ENCODE assay signal across 23 cellular contexts in the genomic region with DNA sequence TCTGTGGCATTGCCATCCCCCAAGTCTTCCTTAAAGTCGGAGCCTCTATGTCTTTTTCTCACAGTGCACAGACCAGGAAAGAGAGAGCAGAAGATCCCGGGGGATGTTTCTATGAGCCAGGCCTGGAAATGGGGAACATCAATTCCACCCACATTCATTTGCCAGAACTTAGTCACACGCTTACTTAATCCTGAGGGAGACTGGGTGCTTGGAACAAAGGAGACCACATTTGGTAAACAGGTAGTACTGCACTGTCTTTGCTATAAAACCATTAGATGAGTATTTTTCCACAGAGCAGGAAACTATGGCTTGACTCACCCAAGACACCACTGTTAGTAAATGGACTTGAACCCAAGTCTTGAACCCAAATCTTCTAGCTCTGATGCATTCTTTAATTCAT.
"Had no signal": no experiment of that assay in that cellular context is flagged by ENCODE, and none has a peak within 500 bp of the region (broad histone marks: within the 10 kb centered on the region; RNA-seq: fewer than 3 reads in every experiment).

No MANE protein-coding gene starts in this region.

- H3K4me3 ChIP-seq: smooth muscle cell, stomach, suprapubic skin, transverse colon, uterus had no signal

- H3K4me2 ChIP-seq: smooth muscle cell had no signal

- H3K27ac ChIP-seq: neutrophil, stomach, suprapubic skin, transverse colon, uterus had no signal

- ATAC-seq: activated CD4-positive, CD25-positive, alpha-beta regulatory T cell treated with anti-CD3 and anti-CD28 coated beads, Interleukin-2, amount 50 U/mL, for 24 hours; activated naive CD4-positive, alpha-beta T cell treated with anti-CD3 and anti-CD28 coated beads, Interleukin-2, amount 50 U/mL, for 72 hours; left ventricle myocardium superior; natural killer cell treated with Interleukin-12 subunit alpha and Interleukin-12 subunit beta and Interleukin-15 and Interleukin-18, amount 100 ng/mL, for 72 hours; sciatic nerve; stimulated activated memory B cell treated with anti-CD40 and anti-IgM and Interleukin-4, amounts not matched to agents 10 μg/mL and 1 μg/mL and 100 μg/mL, for 72 hours; T-helper 17 cell had no signal

- DNase-seq: activated CD4-positive, alpha-beta memory T cell treated with anti-CD3 and anti-CD28 coated beads, Interleukin-2, amount 10 ng/mL, durations not matched to agents 7 days and 5 days; activated CD4-positive, alpha-beta T cell treated with anti-CD3 and anti-CD28 coated beads, Interleukin-2, amount 10 ng/mL, durations not matched to agents 24 days and 14 days; activated gamma-delta T cell; cerebellar nuclear complex; cortex of kidney; erythroblast; foreskin melanocyte; hypothalamus; left ventricle myocardium superior; stimulated activated CD4-positive, alpha-beta T cell treated with anti-CD3 and anti-CD28 coated beads, Interleukin-15, amount 100 ng/mL, for 24 hours; stomach; SW 1271; T-helper 17 cell; transverse colon; uterus had no signal

- H3K4me1 ChIP-seq: suprapubic skin, uterus had no signal

- H3K36me3 ChIP-seq: neutrophil, stomach, suprapubic skin, transverse colon, uterus had no signal

- H3K9me3 ChIP-seq: neutrophil, stomach, suprapubic skin, transverse colon, uterus had no signal
